In the genomic region with DNA sequence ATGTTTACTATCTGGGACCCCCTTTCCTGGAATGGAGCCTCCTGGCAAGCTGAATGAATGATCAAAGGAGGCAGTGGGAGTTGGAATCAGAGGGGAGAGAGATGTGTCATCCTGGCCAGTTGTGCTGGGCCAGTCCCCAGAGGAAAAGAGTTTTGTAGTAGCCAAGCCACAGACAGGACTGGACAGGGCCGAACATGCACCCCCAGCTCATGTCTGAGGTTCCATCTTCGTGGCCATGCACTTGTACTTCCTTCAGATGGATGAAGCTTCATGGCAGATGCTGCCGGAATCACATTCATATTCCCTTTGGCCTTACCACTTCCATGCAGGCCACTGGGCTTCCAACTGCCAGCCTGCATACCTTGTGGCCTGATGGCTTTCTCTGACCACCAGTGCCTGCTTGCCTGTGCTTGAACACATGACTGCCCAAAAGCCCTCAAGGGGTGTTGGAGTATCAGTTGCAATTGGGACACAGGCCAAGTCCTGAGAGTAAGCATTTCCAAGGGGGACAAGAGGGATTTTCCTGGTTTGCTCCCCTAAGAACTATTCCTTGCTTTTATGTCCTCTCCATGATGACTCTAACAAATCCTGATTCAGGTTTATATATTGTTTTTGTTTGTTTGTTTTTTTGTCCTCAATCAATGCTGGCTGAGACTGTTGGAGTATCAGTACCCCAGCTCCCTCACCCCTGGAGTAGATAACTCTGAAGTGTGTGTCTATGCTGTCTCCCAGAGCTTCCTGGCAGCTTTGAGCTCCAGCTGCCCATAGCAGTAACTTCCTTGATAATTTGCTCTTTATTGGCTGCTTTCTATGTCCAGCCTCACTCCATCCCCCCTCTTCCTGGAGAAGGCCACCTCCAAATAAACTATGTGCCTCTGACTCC, we compare ENCODE assay signal across 1 cellular context.
TF ChIP-seq lines count a peak whose summit lies in the region.

No MANE protein-coding gene starts in this region.

TF ChIP-seq in H1, 55 proteins besides CTCF, POLR2A, EP300 and RAD21:
- TF ChIP-seq FOSL1 (IDR thresholded peaks at IDR 0.05; ENCODE audit: insufficient read depth, low read depth, low read length) (no peak), ASH2L (IDR thresholded peaks at IDR 0.05; ENCODE audit: low read length) (no peak), RFX5 (IDR thresholded peaks at IDR 0.05; ENCODE audit: borderline replicate concordance, low read depth, low read length) (no peak), CHD2 (IDR thresholded peaks at IDR 0.05; ENCODE audit: low read length) (no peak), CTBP2 (IDR thresholded peaks at IDR 0.05; ENCODE audit: borderline replicate concordance, insufficient read depth, insufficient read length, low read length) (no peak), BCL11A (IDR thresholded peaks at IDR 0.05; ENCODE audit: low read depth in 2 of 2, low read length in 2 of 2) (no peak), TAF7 (optimal IDR thresholded peaks at IDR 0.05; ENCODE audit: borderline replicate concordance, low read depth, low read length) (no peak), SP1 (IDR thresholded peaks at IDR 0.05; ENCODE audit: low read depth, low read length) (no peak)
- TF ChIP-seq, protein P1, sequence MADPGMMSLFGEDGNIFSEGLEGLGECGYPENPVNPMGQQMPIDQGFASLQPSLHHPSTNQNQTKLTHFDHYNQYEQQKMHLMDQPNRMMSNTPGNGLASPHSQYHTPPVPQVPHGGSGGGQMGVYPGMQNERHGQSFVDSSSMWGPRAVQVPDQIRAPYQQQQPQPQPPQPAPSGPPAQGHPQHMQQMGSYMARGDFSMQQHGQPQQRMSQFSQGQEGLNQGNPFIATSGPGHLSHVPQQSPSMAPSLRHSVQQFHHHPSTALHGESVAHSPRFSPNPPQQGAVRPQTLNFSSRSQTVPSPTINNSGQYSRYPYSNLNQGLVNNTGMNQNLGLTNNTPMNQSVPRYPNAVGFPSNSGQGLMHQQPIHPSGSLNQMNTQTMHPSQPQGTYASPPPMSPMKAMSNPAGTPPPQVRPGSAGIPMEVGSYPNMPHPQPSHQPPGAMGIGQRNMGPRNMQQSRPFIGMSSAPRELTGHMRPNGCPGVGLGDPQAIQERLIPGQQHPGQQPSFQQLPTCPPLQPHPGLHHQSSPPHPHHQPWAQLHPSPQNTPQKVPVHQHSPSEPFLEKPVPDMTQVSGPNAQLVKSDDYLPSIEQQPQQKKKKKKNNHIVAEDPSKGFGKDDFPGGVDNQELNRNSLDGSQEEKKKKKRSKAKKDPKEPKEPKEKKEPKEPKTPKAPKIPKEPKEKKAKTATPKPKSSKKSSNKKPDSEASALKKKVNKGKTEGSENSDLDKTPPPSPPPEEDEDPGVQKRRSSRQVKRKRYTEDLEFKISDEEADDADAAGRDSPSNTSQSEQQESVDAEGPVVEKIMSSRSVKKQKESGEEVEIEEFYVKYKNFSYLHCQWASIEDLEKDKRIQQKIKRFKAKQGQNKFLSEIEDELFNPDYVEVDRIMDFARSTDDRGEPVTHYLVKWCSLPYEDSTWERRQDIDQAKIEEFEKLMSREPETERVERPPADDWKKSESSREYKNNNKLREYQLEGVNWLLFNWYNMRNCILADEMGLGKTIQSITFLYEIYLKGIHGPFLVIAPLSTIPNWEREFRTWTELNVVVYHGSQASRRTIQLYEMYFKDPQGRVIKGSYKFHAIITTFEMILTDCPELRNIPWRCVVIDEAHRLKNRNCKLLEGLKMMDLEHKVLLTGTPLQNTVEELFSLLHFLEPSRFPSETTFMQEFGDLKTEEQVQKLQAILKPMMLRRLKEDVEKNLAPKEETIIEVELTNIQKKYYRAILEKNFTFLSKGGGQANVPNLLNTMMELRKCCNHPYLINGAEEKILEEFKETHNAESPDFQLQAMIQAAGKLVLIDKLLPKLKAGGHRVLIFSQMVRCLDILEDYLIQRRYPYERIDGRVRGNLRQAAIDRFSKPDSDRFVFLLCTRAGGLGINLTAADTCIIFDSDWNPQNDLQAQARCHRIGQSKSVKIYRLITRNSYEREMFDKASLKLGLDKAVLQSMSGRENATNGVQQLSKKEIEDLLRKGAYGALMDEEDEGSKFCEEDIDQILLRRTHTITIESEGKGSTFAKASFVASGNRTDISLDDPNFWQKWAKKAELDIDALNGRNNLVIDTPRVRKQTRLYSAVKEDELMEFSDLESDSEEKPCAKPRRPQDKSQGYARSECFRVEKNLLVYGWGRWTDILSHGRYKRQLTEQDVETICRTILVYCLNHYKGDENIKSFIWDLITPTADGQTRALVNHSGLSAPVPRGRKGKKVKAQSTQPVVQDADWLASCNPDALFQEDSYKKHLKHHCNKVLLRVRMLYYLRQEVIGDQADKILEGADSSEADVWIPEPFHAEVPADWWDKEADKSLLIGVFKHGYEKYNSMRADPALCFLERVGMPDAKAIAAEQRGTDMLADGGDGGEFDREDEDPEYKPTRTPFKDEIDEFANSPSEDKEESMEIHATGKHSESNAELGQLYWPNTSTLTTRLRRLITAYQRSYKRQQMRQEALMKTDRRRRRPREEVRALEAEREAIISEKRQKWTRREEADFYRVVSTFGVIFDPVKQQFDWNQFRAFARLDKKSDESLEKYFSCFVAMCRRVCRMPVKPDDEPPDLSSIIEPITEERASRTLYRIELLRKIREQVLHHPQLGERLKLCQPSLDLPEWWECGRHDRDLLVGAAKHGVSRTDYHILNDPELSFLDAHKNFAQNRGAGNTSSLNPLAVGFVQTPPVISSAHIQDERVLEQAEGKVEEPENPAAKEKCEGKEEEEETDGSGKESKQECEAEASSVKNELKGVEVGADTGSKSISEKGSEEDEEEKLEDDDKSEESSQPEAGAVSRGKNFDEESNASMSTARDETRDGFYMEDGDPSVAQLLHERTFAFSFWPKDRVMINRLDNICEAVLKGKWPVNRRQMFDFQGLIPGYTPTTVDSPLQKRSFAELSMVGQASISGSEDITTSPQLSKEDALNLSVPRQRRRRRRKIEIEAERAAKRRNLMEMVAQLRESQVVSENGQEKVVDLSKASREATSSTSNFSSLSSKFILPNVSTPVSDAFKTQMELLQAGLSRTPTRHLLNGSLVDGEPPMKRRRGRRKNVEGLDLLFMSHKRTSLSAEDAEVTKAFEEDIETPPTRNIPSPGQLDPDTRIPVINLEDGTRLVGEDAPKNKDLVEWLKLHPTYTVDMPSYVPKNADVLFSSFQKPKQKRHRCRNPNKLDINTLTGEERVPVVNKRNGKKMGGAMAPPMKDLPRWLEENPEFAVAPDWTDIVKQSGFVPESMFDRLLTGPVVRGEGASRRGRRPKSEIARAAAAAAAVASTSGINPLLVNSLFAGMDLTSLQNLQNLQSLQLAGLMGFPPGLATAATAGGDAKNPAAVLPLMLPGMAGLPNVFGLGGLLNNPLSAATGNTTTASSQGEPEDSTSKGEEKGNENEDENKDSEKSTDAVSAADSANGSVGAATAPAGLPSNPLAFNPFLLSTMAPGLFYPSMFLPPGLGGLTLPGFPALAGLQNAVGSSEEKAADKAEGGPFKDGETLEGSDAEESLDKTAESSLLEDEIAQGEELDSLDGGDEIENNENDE (IDR thresholded peaks at IDR 0.05; ENCODE audit: insufficient replicate concordance, low read length): no peak
